ENCODE assay signal across 1 cellular context in genomic region chr5:144201578-144201977, GRCh38.
TF ChIP-seq lines count a peak whose summit lies in the region.

No MANE protein-coding gene starts in this region.

TF ChIP-seq in K562, 482 proteins besides CTCF, POLR2A, EP300 and RAD21 (continued from another document):
- TF ChIP-seq ZNF263 (CRISPR knock-in tag; IDR thresholded peaks at IDR 0.05; ENCODE audit: borderline replicate concordance): peak; percentile 65; the same call in 1 of the 2 replicates
- no peak for TF ChIP-seq ZZZ3 (IDR thresholded peaks at IDR 0.05)
- TF ChIP-seq CBFA2T3 (IDR thresholded peaks at IDR 0.05): peak; percentile 50
- 0 out of 2 replicates have a peak, but pooled peaks have one; percentile 31 for TF ChIP-seq ARID1B (IDR thresholded peaks at IDR 0.05)
- peak; percentile 60 for TF ChIP-seq TCF3 (CRISPR knock-in tag; IDR thresholded peaks at IDR 0.05)
- TF ChIP-seq MEIS2 (IDR thresholded peaks at IDR 0.05; ENCODE audit: partially characterized antibody): peak; percentile 14
- TF ChIP-seq ZFP36 (IDR thresholded peaks at IDR 0.05; ENCODE audit: low read depth, low read length, partially characterized antibody): peak; percentile 6
- TF ChIP-seq, protein P1, sequence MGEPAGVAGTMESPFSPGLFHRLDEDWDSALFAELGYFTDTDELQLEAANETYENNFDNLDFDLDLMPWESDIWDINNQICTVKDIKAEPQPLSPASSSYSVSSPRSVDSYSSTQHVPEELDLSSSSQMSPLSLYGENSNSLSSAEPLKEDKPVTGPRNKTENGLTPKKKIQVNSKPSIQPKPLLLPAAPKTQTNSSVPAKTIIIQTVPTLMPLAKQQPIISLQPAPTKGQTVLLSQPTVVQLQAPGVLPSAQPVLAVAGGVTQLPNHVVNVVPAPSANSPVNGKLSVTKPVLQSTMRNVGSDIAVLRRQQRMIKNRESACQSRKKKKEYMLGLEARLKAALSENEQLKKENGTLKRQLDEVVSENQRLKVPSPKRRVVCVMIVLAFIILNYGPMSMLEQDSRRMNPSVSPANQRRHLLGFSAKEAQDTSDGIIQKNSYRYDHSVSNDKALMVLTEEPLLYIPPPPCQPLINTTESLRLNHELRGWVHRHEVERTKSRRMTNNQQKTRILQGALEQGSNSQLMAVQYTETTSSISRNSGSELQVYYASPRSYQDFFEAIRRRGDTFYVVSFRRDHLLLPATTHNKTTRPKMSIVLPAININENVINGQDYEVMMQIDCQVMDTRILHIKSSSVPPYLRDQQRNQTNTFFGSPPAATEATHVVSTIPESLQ (CRISPR knock-in tag; IDR thresholded peaks at IDR 0.05): no peak
- no peak for TF ChIP-seq EWSR1 (IDR thresholded peaks at IDR 0.05; ENCODE audit: borderline replicate concordance, low read depth, partially characterized antibody)
- TF ChIP-seq ZNF217 (CRISPR knock-in tag; IDR thresholded peaks at IDR 0.05): no peak
